ENCODE assay signal across 8 cellular contexts in the genomic region with DNA sequence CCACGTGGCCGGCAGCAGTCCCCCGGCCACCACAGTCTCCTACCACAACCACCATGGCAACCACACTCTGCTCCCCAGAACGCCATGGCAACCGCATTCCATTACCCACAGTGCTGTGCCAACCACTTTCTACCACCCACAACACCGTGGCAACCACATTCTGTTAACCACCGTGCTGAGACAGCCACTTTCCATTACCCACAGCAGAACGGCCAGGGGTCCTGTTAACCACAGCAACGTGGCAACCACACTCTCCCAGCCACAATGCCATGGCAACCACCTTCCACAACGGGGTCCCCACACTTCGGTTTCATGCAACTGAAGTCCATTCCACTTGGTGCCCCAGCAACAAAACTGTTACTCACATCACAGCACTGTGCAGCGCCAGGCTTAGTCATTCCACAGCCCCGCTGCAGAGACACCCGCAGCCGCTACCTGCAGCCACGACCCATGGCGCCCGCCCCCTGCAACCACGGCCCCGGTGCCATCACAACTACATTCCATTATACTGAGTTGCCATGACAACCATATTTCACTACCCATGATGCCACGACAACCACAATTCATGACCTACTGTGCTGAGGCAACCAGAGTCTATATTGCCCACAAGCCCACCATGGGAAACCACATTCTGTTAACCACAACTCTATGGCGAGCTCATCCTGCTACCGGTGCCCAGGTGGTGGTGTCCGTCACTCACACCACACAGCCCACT. TPM values are rescaled to one million over a fixed set of nuclear protein-coding genes. Genes with fewer than 3 reads are reported as not detected.
DNase-seq lines count a peak whose midpoint lies in the region; ATAC-seq and TF ChIP-seq lines count a peak whose summit lies in the region.

No MANE protein-coding gene starts in this region.

- H3K4me3 Mint-ChIP-seq in MCF 10A (ENCODE audit: unreplicated experiment) (no peak overlapping the region), T-helper 17 cell (peak overlapping the region; percentile 47)

- no peaks in the 10 kb centered on the region for H3K79me2 ChIP-seq in parathyroid adenoma

- H3K27me3 Mint-ChIP-seq in MCF 10A (ENCODE audit: insufficient read depth, unreplicated experiment) (no peaks in the 10 kb centered on the region), T-helper 17 cell (peaks cover 49% of the 10 kb centered on the region)

- peak overlapping the region; percentile 47 for H2AFZ ChIP-seq in parathyroid adenoma

- H3K4me1 ChIP-seq in breast epithelium = peaks cover 0 to 4% of the 10 kb centered on the region in 2 donors
- H3K4me1 ChIP-seq in parathyroid adenoma = peaks cover 22% of the 10 kb centered on the region

- H3K27ac Mint-ChIP-seq in MCF 10A (ENCODE audit: low read depth, unreplicated experiment) (no peak overlapping the region), T-helper 17 cell (peak overlapping the region; percentile 41)

- DNase-seq in MCF 10A (ENCODE audit: unreplicated experiment) (peak; percentile 34), breast epithelium (ENCODE audit: low spot score in 2 of 2) (no peak), T-helper 17 cell (peak in 2 of 3 donors; percentile 36 to 47), anterior cingulate cortex (lab: John Stamatoyannopoulos, UW) (peak in 48 of 58 donors; percentile 12 to 83 (median 52)), mucosa of gallbladder (ENCODE audit: low spot score) (no peak), NCI-H1694 (lab: John Stamatoyannopoulos, UW) (no peak)

- H3K27ac ChIP-seq in breast epithelium = no peak overlapping the region
- peak overlapping the region; percentile 37 for H3K27ac ChIP-seq in parathyroid adenoma

- H3K36me3 ChIP-seq in breast epithelium = no peaks in the 10 kb centered on the region
- H3K36me3 ChIP-seq in parathyroid adenoma (ENCODE audit: control insufficient read depth, insufficient read depth, low read length) = no peaks in the 10 kb centered on the region

- POLR2A ChIA-PET in MCF 10A (lab: Yijun Ruan, JAX) = no interaction called here

- H3K4me3 ChIP-seq in breast epithelium (no peak overlapping the region), parathyroid adenoma (ENCODE audit: low read depth, low read length) (no peak overlapping the region)

- TF ChIP-seq CTCF in MCF 10A (IDR thresholded peaks at IDR 0.05; ENCODE audit: unreplicated experiment) = no peak
- no peak for TF ChIP-seq CTCF in breast epithelium (IDR thresholded peaks at IDR 0.05)
- no peak for TF ChIP-seq CTCF in parathyroid adenoma (IDR thresholded peaks at IDR 0.05)

- H3K9me3 ChIP-seq in breast epithelium (no peaks in the 10 kb centered on the region), T-helper 17 cell (ENCODE audit: control insufficient read depth, low read length, poor library complexity, severe bottlenecking) (no peaks in the 10 kb centered on the region), parathyroid adenoma (ENCODE audit: control insufficient read depth, low read length) (no peaks in the 10 kb centered on the region)

- no peak overlapping the region for H3K9ac ChIP-seq in parathyroid adenoma

- ATAC-seq in T-helper 17 cell (peak; percentile 93), GM21529 (IDR thresholded peaks at IDR 0.05; ENCODE audit: unreplicated experiment) (no peak)

- CTCF ChIA-PET in MCF 10A (lab: Yijun Ruan, JAX) = interaction anchor here (0.7 kb wide), 1 partner anchor 29 kb away, joined by 3 read pairs; no protein-coding TSS in a partner anchor

- no peak overlapping the region for H3K4me2 ChIP-seq in parathyroid adenoma (ENCODE audit: low read length)

- no peak for TF ChIP-seq POLR2A in breast epithelium (IDR thresholded peaks at IDR 0.05)

- peaks cover 18% of the 10 kb centered on the region for H3K4me1 Mint-ChIP-seq in MCF 10A (ENCODE audit: insufficient read depth, unreplicated experiment)
- peaks cover 28% of the 10 kb centered on the region for H3K4me1 Mint-ChIP-seq in T-helper 17 cell

- peaks cover 4% of the 10 kb centered on the region in 2 donors for H3K27me3 ChIP-seq in breast epithelium
- no peaks in the 10 kb centered on the region for H3K27me3 ChIP-seq in parathyroid adenoma (ENCODE audit: control insufficient read depth, insufficient read depth, low read length)

- no peaks in the 10 kb centered on the region for H3K9me3 Mint-ChIP-seq in MCF 10A (ENCODE audit: unreplicated experiment)

- no TSS peak for BruUV-seq in MCF 10A (replicated peaks; lab: Mats Ljungman, UMichigan)

- H3K36me3 Mint-ChIP-seq in MCF 10A (ENCODE audit: insufficient read depth, unreplicated experiment) (peaks cover 5% of the 10 kb centered on the region), T-helper 17 cell (ENCODE audit: low read depth) (peaks cover 7% of the 10 kb centered on the region)

- intact Hi-C loops in MCF 10A (cut with micrococcal nuclease) = no loop called here
- intact Hi-C loops in breast epithelium (cut with DNase I; ENCODE audit: low total_unique reads) = no loop called here

RNA-seq across cellular contexts. Expression of a gene that starts 10.0 kb away (rescaled TPM):
- 1.0 and 1.2 TPM in 2 replicates for total RNA-seq in MCF 10A (2022)
- total RNA-seq in breast epithelium = not detected
- not detected for total RNA-seq in T-helper 17 cell
- 0.12 TPM for total RNA-seq in mucosa of gallbladder

RNA-seq across cellular contexts. Expression of a gene that starts 42.1 kb away (rescaled TPM):
- total RNA-seq in MCF 10A (2022) (not detected in 2 replicates), breast epithelium (10 to 100 TPM; 39.1 to 83.2 (median 51.2) TPM), T-helper 17 cell (1 to 10 TPM in 1 of 2 donors, under 1 TPM in 1; 0.90 to 6.7 TPM), mucosa of gallbladder (180 TPM)

RNA-seq across cellular contexts. Expression of a gene that starts 50.3 kb away (rescaled TPM):
- total RNA-seq in MCF 10A (2022) (277 and 333 TPM in 2 replicates), breast epithelium (100 to 1,000 TPM in 2 of 3 donors, 10 to 100 TPM in 1; 17.1 to 639 (median 492) TPM), T-helper 17 cell (10 to 100 TPM; 32.2 to 49.1 TPM), mucosa of gallbladder (567 TPM)

Comparison
In these comparisons a context has a peak if more than half of its experiments do, and no peak if none do; other contexts are left out.
1. DNase-seq: peak in MCF 10A (single experiment), T-helper 17 cell (2 of 3) and anterior cingulate cortex (48 of 58); none in breast epithelium (0 of 2), mucosa of gallbladder (single experiment) and NCI-H1694 (single experiment).
2. RNA of a gene that starts 42.1 kb away (total RNA-seq): 180 TPM in mucosa of gallbladder (single experiment) and 39.1 to 83.2 TPM in breast epithelium; 0.90 to 6.7 TPM in T-helper 17 cell and not detected in MCF 10A; every median in the first group is over 4 times any median in the second.